ENCODE assay signal across 17 cellular contexts in the genomic region with DNA sequence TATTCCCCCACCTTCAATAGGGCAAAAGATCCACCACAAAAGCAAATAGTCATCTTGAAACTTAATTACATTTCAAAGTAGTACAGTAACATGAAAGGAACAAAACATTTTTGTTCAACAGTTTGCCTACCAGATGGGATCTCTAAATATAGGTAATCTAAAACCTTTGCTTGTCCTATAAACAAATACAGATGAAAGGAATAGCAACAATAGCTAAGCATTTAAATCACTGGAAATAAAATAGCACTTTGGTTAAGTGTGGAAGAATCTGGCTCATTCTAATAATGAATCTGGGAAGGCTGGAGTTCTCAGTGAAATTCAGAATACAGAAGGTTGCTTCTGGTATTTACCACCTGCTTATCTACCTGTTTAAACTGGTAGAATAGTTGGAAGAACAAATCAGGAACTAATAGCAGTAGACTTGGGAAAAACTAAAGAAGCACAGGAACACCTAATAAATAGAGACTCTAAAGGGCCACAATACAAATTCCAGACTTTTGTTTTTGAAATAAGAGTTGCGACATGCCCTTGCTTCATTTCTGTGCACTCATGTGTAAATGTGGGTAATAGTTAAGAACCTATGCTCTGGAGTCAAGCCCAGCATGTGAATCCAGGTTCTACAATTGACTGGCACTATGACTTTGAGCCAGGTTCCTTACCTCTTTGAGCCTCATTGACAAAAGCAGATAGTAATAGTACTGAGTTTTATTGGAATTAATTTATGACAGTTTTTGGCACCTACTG. TPM values are rescaled to one million over a fixed set of nuclear protein-coding genes. Genes with fewer than 3 reads are reported as not detected.
DNase-seq lines count a peak whose midpoint lies in the region; ATAC-seq and TF ChIP-seq lines count a peak whose summit lies in the region.
"Had no signal": no experiment of that assay in that cellular context is flagged by ENCODE, and none has a peak within 500 bp of the region (broad histone marks: within the 10 kb centered on the region; RNA-seq: fewer than 3 reads in every experiment).

No MANE protein-coding gene starts in this region.

- H3K36me3 ChIP-seq in GM23248 (ENCODE audit: low read depth): no peaks in the 10 kb centered on the region
- H3K36me3 ChIP-seq: suprapubic skin had no signal

- in situ Hi-C loops in ACHN (cut with HindIII; ENCODE audit: low pct_ligation_motif_present, low pct_unique_long_range_greater_than_20kb, low sequenced_read_pairs) (no loop called here), GM23248 (cut with MboI) (no loop called here), GM13976 (cut with MboI; ENCODE audit: low sequenced_read_pairs, unreplicated experiment) (no loop called here)

- H3F3A ChIP-seq in GM23248 (ENCODE audit: insufficient read depth): no peaks in the 10 kb centered on the region

- H2AFZ ChIP-seq in GM23248: no peak overlapping the region

- no peaks in the 10 kb centered on the region for H3K27me3 ChIP-seq in GM23248 (replicated peaks; ENCODE audit: insufficient read depth)
- H3K27me3 ChIP-seq: suprapubic skin had no signal

- H4K20me1 ChIP-seq in GM23248 (ENCODE audit: insufficient read depth): no peaks in the 10 kb centered on the region

- ATAC-seq in GM21526 (IDR thresholded peaks at IDR 0.05; ENCODE audit: low FRiP score, unreplicated experiment): no peak
- ATAC-seq: right cardiac atrium had no signal

- H3K9ac ChIP-seq in GM23248: no peak overlapping the region

- no peak overlapping the region for H3K4me2 ChIP-seq in GM23248 (ENCODE audit: unreplicated experiment)

- no peak for TF ChIP-seq CTCF in fibroblast of pulmonary artery (IDR thresholded peaks at IDR 0.05; ENCODE audit: low read length, missing control alignments)
- TF ChIP-seq CTCF in GM13976 (IDR thresholded peaks at IDR 0.05; ENCODE audit: borderline replicate concordance, control extremely low read depth, extremely low read depth, insufficient read depth, missing control alignments): no peak

- H3K27ac ChIP-seq in GM23248: no peak overlapping the region
- H3K27ac ChIP-seq: suprapubic skin had no signal

- H3K4me1 ChIP-seq in GM23248 (ENCODE audit: insufficient read depth): 0 out of 2 replicates have a peak, but pooled peaks cover 11% of the 10 kb centered on the region

- peaks cover 4% of the 10 kb centered on the region; the same call in 1 of the 2 replicates for H3K9me2 ChIP-seq in GM23248 (ENCODE audit: insufficient read depth)

- H3K79me2 ChIP-seq in GM23248 (ENCODE audit: insufficient read depth): peaks cover 6% of the 10 kb centered on the region; the same call in 1 of the 2 replicates

- H3K9me3 ChIP-seq in GM23248 (ENCODE audit: low read depth): no peaks in the 10 kb centered on the region
- H3K9me3 ChIP-seq: suprapubic skin had no signal

- WGBS in GM23248 (ENCODE audit: low coverage in 1 of 2, low lambda C conversion rate in 2 of 2, missing lambda C conversion rate in 2 of 2), 2 experiments: 87 to 89% methylated on average over 1 of the region's 1 CpG

- H3K4me3 ChIP-seq in GM23248 (no peak overlapping the region), fibroblast of pulmonary artery (replicated peaks; ENCODE audit: low read depth, low read length) (no peak overlapping the region)
- H3K4me3 ChIP-seq: suprapubic skin had no signal

- DNase-seq in ACHN (peak; percentile 35), GM23248 (peak; percentile 8), SW480 (ENCODE audit: low spot score) (peak; percentile 9), fibroblast of pulmonary artery (ENCODE audit: low read depth) (peak; percentile 74), nucleus accumbens (lab: John Stamatoyannopoulos, UW) (no peak), GM13976 (ENCODE audit: low spot score) (no peak)
- DNase-seq in NK-92 treated with Interleukin-12 subunit alpha and Interleukin-12 subunit beta, amount 100 ng/mL, for 24 hours (lab: John Stamatoyannopoulos, UW): no peak
- DNase-seq: activated CD4-positive, alpha-beta T cell treated with anti-CD3 and anti-CD28 coated beads for 48 hours; activated T-cell treated with anti-CD3 and anti-CD28 coated beads for 4 hours; effector CD8-positive, alpha-beta T cell; Kasumi-1; NCI-H1694 treated with DMSO at 0.1 percent for 48 hours; right cardiac atrium; SHP77; stimulated activated CD4-positive, alpha-beta T cell treated with anti-CD3 and anti-CD28 coated beads, Interleukin-2, amount 100 ng/mL, for 24 hours had no signal

RNA-seq across cellular contexts. Expression of gene LYPLAL1, which starts 2.3 kb away (rescaled TPM):
- 9.1 and 11.4 TPM in 2 replicates for total RNA-seq in GM23248 (2014; rRNA removed; shearing (Covaris generic))
- 31.8 and 33.7 TPM in 2 replicates for polyA plus RNA-seq in GM23248 (2016; fragmentation: Nextera tagmentation; extraction: Ambion mirVana)

Comparison
In these comparisons a context has a peak if more than half of its experiments do, and no peak if none do; other contexts are left out.
1. DNase-seq: peak in ACHN (single experiment), GM23248 (single experiment), SW480 (single experiment) and fibroblast of pulmonary artery (single experiment); none in nucleus accumbens (0 of 56), NK-92 treated with Interleukin-12 subunit alpha and Interleukin-12 subunit beta, amount 100 ng/mL, for 24 hours (single experiment) and GM13976 (single experiment).